ENCODE assay signal across 8 cellular contexts in the genomic region with DNA sequence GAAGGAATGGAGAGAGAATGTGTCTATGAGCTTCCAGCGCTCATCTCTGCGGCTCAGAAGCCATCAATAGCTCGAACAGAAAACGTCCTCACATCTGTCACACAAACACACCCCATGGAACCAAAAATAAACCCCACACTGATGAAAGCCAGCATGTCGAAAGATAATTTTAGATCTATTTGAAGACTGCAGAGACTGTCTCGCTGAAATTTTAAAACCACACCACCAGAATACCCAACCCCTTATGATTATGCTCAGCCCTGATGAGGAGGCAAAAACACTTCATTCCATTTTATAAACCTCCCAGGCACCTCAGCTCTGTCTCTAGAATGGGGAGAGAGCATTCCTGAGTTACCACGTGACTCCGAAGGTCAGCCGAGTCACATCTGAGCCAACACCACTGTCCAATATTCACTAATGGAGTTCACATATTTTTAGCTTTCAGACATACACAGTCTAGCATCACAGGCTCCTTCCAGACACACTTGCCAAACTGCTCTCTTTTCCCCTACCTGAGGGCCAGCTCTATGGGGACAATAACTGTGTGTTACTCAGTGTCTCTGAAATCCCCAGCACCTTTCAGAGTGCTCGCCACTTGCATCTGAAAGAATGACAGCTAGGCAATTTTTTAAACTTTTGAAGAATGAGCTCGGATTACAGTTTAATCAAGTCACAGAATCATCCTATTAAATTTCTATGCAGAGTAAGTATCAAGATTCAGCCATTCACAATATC.
A peak's percentile ranks its signal among the peaks of the same experiment; 100 is the strongest.
DNase-seq lines count a peak whose midpoint lies in the region; ATAC-seq and TF ChIP-seq lines count a peak whose summit lies in the region.

No MANE protein-coding gene starts in this region.

- intact Hi-C loops in right lobe of liver (cut with DNase I) = no loop called here

- TF ChIP-seq CTCF in right lobe of liver (IDR thresholded peaks at IDR 0.05) = no peak
- no peak for TF ChIP-seq CTCF in thoracic aorta (IDR thresholded peaks at IDR 0.05)

- H3K27ac ChIP-seq in angular gyrus (ENCODE audit: low read depth, low read length) (peak overlapping the region; percentile 18), right lobe of liver (peak overlapping the region in 1 of 3 donors; percentile 42), thoracic aorta (peak overlapping the region; percentile 14 to 19)

- H3K36me3 ChIP-seq in right lobe of liver (no peaks in the 10 kb centered on the region), thoracic aorta (no peaks in the 10 kb centered on the region)

- no peaks in the 10 kb centered on the region for H3K9me3 ChIP-seq in right lobe of liver
- no peaks in the 10 kb centered on the region for H3K9me3 ChIP-seq in thoracic aorta

- no peak overlapping the region for H3K4me3 ChIP-seq in right lobe of liver
- H3K4me3 ChIP-seq in thoracic aorta = peak overlapping the region; percentile 26

- no peaks in the 10 kb centered on the region for H3K27me3 ChIP-seq in right lobe of liver
- no peaks in the 10 kb centered on the region for H3K27me3 ChIP-seq in thoracic aorta (replicated peaks; ENCODE audit: insufficient read depth)

- H3K4me1 ChIP-seq in right lobe of liver (peaks cover 0 to 59% (median 18%) of the 10 kb centered on the region in 4 donors), thoracic aorta (ENCODE audit: control insufficient read depth in 1 of 2, low read depth in 2 of 2) (peaks cover 11 to 36% of the 10 kb centered on the region in 2 donors)

- DNase-seq in NCI-H748 (lab: John Stamatoyannopoulos, UW; ENCODE audit: unreplicated experiment) (peak; percentile 49), NCI-H748 treated with DMSO at 0.1 percent for 48 hours (lab: John Stamatoyannopoulos, UW) (no peak), right lobe of liver (no peak), thoracic aorta (ENCODE audit: low spot score) (no peak)

- 44% methylated on average over 11 of the region's 11 CpGs for WGBS in right lobe of liver (ENCODE audit: insufficient coverage, low coverage, low lambda C conversion rate, missing lambda C conversion rate)

- peak; percentile 62 to 73 (median 68) for ATAC-seq in right lobe of liver
- no peak for ATAC-seq in thoracic aorta (ENCODE audit: insufficient number of reproducible peaks, low FRiP score, low read depth)
- ATAC-seq in HG03521 (IDR thresholded peaks at IDR 0.05; ENCODE audit: unreplicated experiment) = no peak
- no peak for ATAC-seq in GM19328 (IDR thresholded peaks at IDR 0.05; ENCODE audit: unreplicated experiment)
- no peak for ATAC-seq in GM19351 (IDR thresholded peaks at IDR 0.05; ENCODE audit: unreplicated experiment)

- no peak for TF ChIP-seq POLR2A in right lobe of liver (IDR thresholded peaks at IDR 0.05)

Comparison
In these comparisons a context has a peak if more than half of its experiments do, and no peak if none do; other contexts are left out.
1. ATAC-seq: peak in right lobe of liver (4 of 4); none in thoracic aorta (single experiment), HG03521 (single experiment), GM19328 (single experiment) and GM19351 (single experiment).